In the genomic region with DNA sequence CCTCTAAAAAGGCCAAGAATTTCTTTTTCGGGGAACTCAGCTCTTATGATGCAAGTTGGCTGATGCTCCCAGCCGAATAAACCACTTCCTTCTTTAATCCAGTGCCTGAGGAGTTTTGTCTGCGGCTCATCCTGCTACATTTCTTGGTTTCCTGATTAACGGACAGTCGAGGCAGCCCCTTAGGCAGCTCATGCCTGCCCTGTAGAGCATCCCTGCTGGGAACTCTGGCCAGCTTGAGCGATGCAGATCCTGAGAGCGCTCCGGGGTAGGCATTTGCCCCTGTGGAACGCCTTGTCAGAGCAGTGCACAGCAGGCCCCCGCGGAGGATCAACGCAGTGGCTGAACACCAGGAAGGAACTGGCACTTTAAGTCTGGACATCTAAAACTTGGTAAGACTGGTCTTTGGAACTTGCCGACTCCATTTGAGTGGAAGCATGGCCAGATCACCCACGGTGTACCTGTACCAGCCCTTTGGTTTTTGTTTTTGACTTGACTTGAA, we compare ENCODE assay signal across 24 cellular contexts. TPM values are rescaled to one million over a fixed set of nuclear protein-coding genes. Genes with fewer than 3 reads are reported as not detected.
"Had no signal": no experiment of that assay in that cellular context is flagged by ENCODE, and none has a peak within 500 bp of the region (broad histone marks: within the 10 kb centered on the region; RNA-seq: fewer than 3 reads in every experiment).

No MANE protein-coding gene starts in this region.

- H3K27me3 ChIP-seq: MG63, SJSA1 had no signal

- H3K27ac ChIP-seq: SJSA1 had no signal

- DNase-seq: Karpas-422, KG1, MG63, NCI-H1092, NCI-H1105 treated with DMSO at 0.1 percent for 48 hours, NCI-H1417 treated with DMSO at 0.1 percent for 48 hours, NCI-H146, NCI-H1694 treated with DMSO at 0.1 percent for 48 hours, NCI-H1930, NCI-H2081, NCI-H2107, NCI-H226, NCI-H446, NCI-H510A, NCI-H524 treated with DMSO at 0.1 percent for 48 hours, NCI-H69, NCI-H774, OCI-M1, Right ventricle myocardium superior, RPMI8226, SIG-M5 had no signal

- H3K9me3 ChIP-seq: MG63, SJSA1 had no signal

- ATAC-seq: SK-N-SH treated with all-trans-retinoic acid at 6 μM for 48 hours had no signal

- H3K36me3 ChIP-seq: MG63, SJSA1 had no signal

- H3K4me1 ChIP-seq: SJSA1 had no signal

- H3K4me3 ChIP-seq: MG63, SJSA1 had no signal

RNA-seq across cellular contexts. Expression of gene CT45A10, which starts 3.1 kb away (rescaled TPM):
- total RNA-seq: HT-29, Right ventricle myocardium superior, SJSA1 had no signal

RNA-seq across cellular contexts. Expression of gene SAGE1, which starts 3.4 kb away (rescaled TPM):
- total RNA-seq: HT-29, Right ventricle myocardium superior, SJSA1 had no signal

RNA-seq across cellular contexts. Expression of gene CT45A9, which starts 18.5 kb away (rescaled TPM):
- total RNA-seq: HT-29, Right ventricle myocardium superior, SJSA1 had no signal

RNA-seq across cellular contexts. Expression of gene CT45A8, which starts 35.8 kb away (rescaled TPM):
- total RNA-seq: HT-29, Right ventricle myocardium superior, SJSA1 had no signal

RNA-seq across cellular contexts. Expression of gene CT45A7, which starts 53.1 kb away (rescaled TPM):
- total RNA-seq: HT-29, Right ventricle myocardium superior, SJSA1 had no signal
